In genomic region chr18:3710712-3711269, GRCh38 we compare ENCODE assay signal across 8 cellular contexts.
A peak's percentile ranks its signal among the peaks of the same experiment; 100 is the strongest.
DNase-seq lines count a peak whose midpoint lies in the region; ATAC-seq, FAIRE-seq and TF ChIP-seq lines count a peak whose summit lies in the region.
"Had no signal": no experiment of that assay in that cellular context is flagged by ENCODE, and none has a peak within 500 bp of the region (broad histone marks: within the 10 kb centered on the region; RNA-seq: fewer than 3 reads in every experiment).

No MANE protein-coding gene starts in this region.

- H3K27ac Mint-ChIP-seq in activated CD8-positive, alpha-beta T cell treated with anti-CD3 and anti-CD28 coated beads, Interleukin-2, amount 10 ng/mL, durations not matched to agents 7 days and 5 days, result no peak overlapping the region
- H3K27ac Mint-ChIP-seq in glutamatergic neuron (ENCODE audit: unreplicated experiment), result no peak overlapping the region

- no peak for ATAC-seq in activated CD8-positive, alpha-beta T cell treated with anti-CD3 and anti-CD28 coated beads, Interleukin-2, amount 10 ng/mL, durations not matched to agents 7 days and 5 days
- no peak for ATAC-seq in HG03457 (IDR thresholded peaks at IDR 0.05; ENCODE audit: unreplicated experiment)

- TF ChIP-seq CTCF in VCaP (conservative IDR thresholded peaks at IDR 0.05), result no peak
- TF ChIP-seq CTCF in kidney (IDR thresholded peaks at IDR 0.05; ENCODE audit: borderline replicate concordance, extremely low read depth, insufficient read depth), result no peak
- TF ChIP-seq CTCF in tibial nerve (IDR thresholded peaks at IDR 0.05), result no peak
- TF ChIP-seq CTCF in glutamatergic neuron (IDR thresholded peaks at IDR 0.05; ENCODE audit: partially characterized antibody, unreplicated experiment), result no peak

- peak overlapping the region; percentile 82 for H3K27ac ChIP-seq in VCaP
- H3K27ac ChIP-seq in kidney (ENCODE audit: low read depth in 2 of 2, low read length in 2 of 2), result peak overlapping the region; percentile 26 to 82
- peak overlapping the region in 3 of 4 donors; percentile 25 to 54 (median 53) for H3K27ac ChIP-seq in tibial nerve

- H3K9me3 ChIP-seq in kidney (ENCODE audit: control insufficient read depth in 1 of 2, low read length in 2 of 2) (no peaks in the 10 kb centered on the region), tibial nerve (no peaks in the 10 kb centered on the region)

- no peaks in the 10 kb centered on the region for H3K9me3 Mint-ChIP-seq in activated CD8-positive, alpha-beta T cell treated with anti-CD3 and anti-CD28 coated beads, Interleukin-2, amount 10 ng/mL, durations not matched to agents 7 days and 5 days (ENCODE audit: insufficient read depth)
- H3K9me3 Mint-ChIP-seq in glutamatergic neuron (ENCODE audit: unreplicated experiment), result peaks cover 4% of the 10 kb centered on the region

- H3K27me3 ChIP-seq in tibial nerve, result no peaks in the 10 kb centered on the region

- POLR2A ChIA-PET in activated CD8-positive, alpha-beta T cell treated with anti-CD3 and anti-CD28 coated beads, Interleukin-2, amount 10 ng/mL, durations not matched to agents 7 days and 5 days (lab: Charles Lee), result no interaction called here

- H3K4me1 ChIP-seq in kidney (ENCODE audit: control insufficient read depth in 1 of 2, insufficient read depth in 1 of 2, low read depth in 1 of 2, low read length in 2 of 2) (peaks cover 14 to 17% of the 10 kb centered on the region in 2 donors), tibial nerve (peaks cover 0 to 8% (median 0%) of the 10 kb centered on the region in 4 donors)

- peak; percentile 8 for FAIRE-seq in kidney (lab: Jason Lieb, UNC)

- no peak for TF ChIP-seq POLR2A in tibial nerve (IDR thresholded peaks at IDR 0.05)

- 26 to 34% methylated on average over 8 of the region's 8 CpGs for WGBS in tibial nerve, 2 donors

- DNase-seq in LoVo (ENCODE audit: low spot score), result peak; percentile 73
- DNase-seq in kidney, result peak; percentile 94
- DNase-seq in tibial nerve (ENCODE audit: low spot score in 2 of 2), result peak in 1 of 2 donors; percentile 34
- DNase-seq in activated CD8-positive, alpha-beta T cell treated with anti-CD3 and anti-CD28 coated beads, Interleukin-2, amount 10 ng/mL, durations not matched to agents 7 days and 5 days, result no peak
- no peak for DNase-seq in glutamatergic neuron
- DNase-seq: T-helper 1 cell had no signal

- peak in 1 of 2 donors; percentile 61 for TF ChIP-seq EP300 in tibial nerve (IDR thresholded peaks at IDR 0.05)

- CTCF ChIA-PET in activated CD8-positive, alpha-beta T cell treated with anti-CD3 and anti-CD28 coated beads, Interleukin-2, amount 10 ng/mL, durations not matched to agents 7 days and 5 days (lab: Charles Lee), result interaction anchor here (0.8 to 1.1 kb wide), 2 partner anchors 12 to 61 kb away, joined by 3 to 4 read pairs; no protein-coding TSS in a partner anchor

- intact Hi-C loops in kidney (cut with DNase I), result no loop called here

- no peaks in the 10 kb centered on the region for H3K36me3 Mint-ChIP-seq in activated CD8-positive, alpha-beta T cell treated with anti-CD3 and anti-CD28 coated beads, Interleukin-2, amount 10 ng/mL, durations not matched to agents 7 days and 5 days (ENCODE audit: low read depth)
- peaks cover 4% of the 10 kb centered on the region for H3K36me3 Mint-ChIP-seq in glutamatergic neuron (ENCODE audit: unreplicated experiment)

- H3K36me3 ChIP-seq in kidney (ENCODE audit: control insufficient read depth in 1 of 2, insufficient read depth in 2 of 2, low read length in 2 of 2), result no peaks in the 10 kb centered on the region
- no peaks in the 10 kb centered on the region for H3K36me3 ChIP-seq in tibial nerve

- H3K27me3 Mint-ChIP-seq in activated CD8-positive, alpha-beta T cell treated with anti-CD3 and anti-CD28 coated beads, Interleukin-2, amount 10 ng/mL, durations not matched to agents 7 days and 5 days (ENCODE audit: low read depth), result peaks cover 16% of the 10 kb centered on the region
- peaks cover 3% of the 10 kb centered on the region for H3K27me3 Mint-ChIP-seq in glutamatergic neuron (ENCODE audit: unreplicated experiment)

- no peaks in the 10 kb centered on the region for H3K4me1 Mint-ChIP-seq in activated CD8-positive, alpha-beta T cell treated with anti-CD3 and anti-CD28 coated beads, Interleukin-2, amount 10 ng/mL, durations not matched to agents 7 days and 5 days (ENCODE audit: low read depth)
- peaks cover 2% of the 10 kb centered on the region for H3K4me1 Mint-ChIP-seq in glutamatergic neuron (ENCODE audit: low read depth, unreplicated experiment)

- H3K4me3 ChIP-seq in kidney (ENCODE audit: low read length in 2 of 2) (no peak overlapping the region), tibial nerve (no peak overlapping the region)

- no peak overlapping the region for H3K9ac ChIP-seq in kidney (ENCODE audit: low read length in 2 of 2)

- H3K4me3 Mint-ChIP-seq in activated CD8-positive, alpha-beta T cell treated with anti-CD3 and anti-CD28 coated beads, Interleukin-2, amount 10 ng/mL, durations not matched to agents 7 days and 5 days, result no peak overlapping the region
- H3K4me3 Mint-ChIP-seq in glutamatergic neuron (ENCODE audit: unreplicated experiment), result no peak overlapping the region

Comparison
In these comparisons a context has a peak if more than half of its experiments do, and no peak if none do; other contexts are left out.
1. DNase-seq: peak in LoVo (single experiment) and kidney (single experiment); none in activated CD8-positive, alpha-beta T cell treated with anti-CD3 and anti-CD28 coated beads, Interleukin-2, amount 10 ng/mL, durations not matched to agents 7 days and 5 days (single experiment) and glutamatergic neuron (single experiment).
2. Peak in every context shown above with its lines, with median percentiles within 50 percentile points of each other: H3K27ac ChIP-seq.